In genomic region chr3:188635258-188636038, GRCh38 we compare ENCODE assay signal across 16 cellular contexts.
DNase-seq lines count a peak whose midpoint lies in the region; ATAC-seq and TF ChIP-seq lines count a peak whose summit lies in the region.
"Had no signal": no experiment of that assay in that cellular context is flagged by ENCODE, and none has a peak within 500 bp of the region (broad histone marks: within the 10 kb centered on the region; RNA-seq: fewer than 3 reads in every experiment).

No MANE protein-coding gene starts in this region.

- H3K27ac ChIP-seq in VCaP (peak overlapping the region; percentile 66), foreskin keratinocyte (no peak overlapping the region), gastrocnemius medialis (peak overlapping the region in 2 of 4 donors; percentile 51 to 58)

- H3K9me3 ChIP-seq in gastrocnemius medialis: no peaks in the 10 kb centered on the region

- DNase-seq in HFFc6 (no peak), foreskin keratinocyte (peak; percentile 54 to 74), gastrocnemius medialis (no peak), KG1 (lab: John Stamatoyannopoulos, UW) (no peak), ecto neural progenitor cell (ENCODE audit: low spot score) (no peak)
- no peak for DNase-seq in stimulated activated effector memory CD8-positive, alpha-beta T cell treated with anti-CD3 and anti-CD28 coated beads, Interleukin-12 subunit alpha, Interleukin-12 subunit beta, amount 100 ng/mL, for 72 hours (ENCODE audit: low spot score in 2 of 2)
- DNase-seq: activated CD4-positive, alpha-beta memory T cell treated with anti-CD3 and anti-CD28 coated beads for 36 hours; activated gamma-delta T cell; CD8-positive, alpha-beta memory T cell; erythroblast; NCI-H1930; T-helper 9 cell had no signal

- ATAC-seq in foreskin keratinocyte (no peak), gastrocnemius medialis (peak; percentile 27 to 71)
- ATAC-seq in stimulated activated effector memory CD8-positive, alpha-beta T cell treated with anti-CD3 and anti-CD28 coated beads, Interleukin-12 subunit alpha, Interleukin-12 subunit beta, amount 100 ng/mL, for 72 hours: no peak
- ATAC-seq: K562 had no signal

- H3K27me3 ChIP-seq in foreskin keratinocyte (no peaks in the 10 kb centered on the region), gastrocnemius medialis (no peaks in the 10 kb centered on the region)

- peak overlapping the region; percentile 29; the same call in 1 of the 2 replicates for H3K27ac Mint-ChIP-seq in HFFc6
- no peak overlapping the region for H3K27ac Mint-ChIP-seq in stimulated activated effector memory CD8-positive, alpha-beta T cell treated with anti-CD3 and anti-CD28 coated beads, Interleukin-12 subunit alpha, Interleukin-12 subunit beta, amount 100 ng/mL, for 72 hours
- H3K27ac Mint-ChIP-seq: activated CD4-positive, alpha-beta memory T cell treated with anti-CD3 and anti-CD28 coated beads for 36 hours; CD8-positive, alpha-beta memory T cell; stimulated activated naive CD8-positive, alpha-beta T cell treated with anti-CD3 and anti-CD28 coated beads, Interleukin-15, Interleukin-2, amounts not matched to agents 100 ng/mL and 50 ng/mL, for 24 hours had no signal

- H3K36me3 Mint-ChIP-seq in HFFc6 (ENCODE audit: low read depth): peaks cover 23% of the 10 kb centered on the region
- H3K36me3 Mint-ChIP-seq in stimulated activated effector memory CD8-positive, alpha-beta T cell treated with anti-CD3 and anti-CD28 coated beads, Interleukin-12 subunit alpha, Interleukin-12 subunit beta, amount 100 ng/mL, for 72 hours: no peaks in the 10 kb centered on the region

- in situ Hi-C loops in gastrocnemius medialis (cut with MboI; ENCODE audit: low sequenced_read_pairs in 4 of 4): no loop called here

- no peaks in the 10 kb centered on the region for H3K27me3 Mint-ChIP-seq in HFFc6 (ENCODE audit: insufficient read depth)
- H3K27me3 Mint-ChIP-seq: activated CD4-positive, alpha-beta memory T cell treated with anti-CD3 and anti-CD28 coated beads for 36 hours; CD8-positive, alpha-beta memory T cell; central memory CD8-positive, alpha-beta T cell; stimulated activated naive CD8-positive, alpha-beta T cell treated with anti-CD3 and anti-CD28 coated beads, Interleukin-15, Interleukin-2, amounts not matched to agents 100 ng/mL and 50 ng/mL, for 24 hours had no signal

- no peak for TF ChIP-seq POLR2A in gastrocnemius medialis (IDR thresholded peaks at IDR 0.05)

- H3K4me3 ChIP-seq in gastrocnemius medialis: no peak overlapping the region
- H3K4me3 ChIP-seq: K562 had no signal

- H3K4me3 Mint-ChIP-seq in HFFc6: no peak overlapping the region; the same call in 1 of the 2 replicates
- H3K4me3 Mint-ChIP-seq in stimulated activated effector memory CD8-positive, alpha-beta T cell treated with anti-CD3 and anti-CD28 coated beads, Interleukin-12 subunit alpha, Interleukin-12 subunit beta, amount 100 ng/mL, for 72 hours: no peak overlapping the region
- H3K4me3 Mint-ChIP-seq: activated CD4-positive, alpha-beta memory T cell treated with anti-CD3 and anti-CD28 coated beads for 36 hours; CD8-positive, alpha-beta memory T cell; central memory CD8-positive, alpha-beta T cell; stimulated activated naive CD8-positive, alpha-beta T cell treated with anti-CD3 and anti-CD28 coated beads, Interleukin-15, Interleukin-2, amounts not matched to agents 100 ng/mL and 50 ng/mL, for 24 hours had no signal

- H3K4me1 Mint-ChIP-seq in HFFc6 (ENCODE audit: low read depth): peaks cover 43% of the 10 kb centered on the region
- peaks cover 8% of the 10 kb centered on the region for H3K4me1 Mint-ChIP-seq in stimulated activated effector memory CD8-positive, alpha-beta T cell treated with anti-CD3 and anti-CD28 coated beads, Interleukin-12 subunit alpha, Interleukin-12 subunit beta, amount 100 ng/mL, for 72 hours
- H3K4me1 Mint-ChIP-seq: CD8-positive, alpha-beta memory T cell had no signal

- H3K9me3 Mint-ChIP-seq in HFFc6: no peaks in the 10 kb centered on the region
- no peaks in the 10 kb centered on the region for H3K9me3 Mint-ChIP-seq in stimulated activated effector memory CD8-positive, alpha-beta T cell treated with anti-CD3 and anti-CD28 coated beads, Interleukin-12 subunit alpha, Interleukin-12 subunit beta, amount 100 ng/mL, for 72 hours
- H3K9me3 Mint-ChIP-seq: central memory CD8-positive, alpha-beta T cell had no signal

- intact Hi-C loops in gastrocnemius medialis (cut with DNase I; ENCODE audit: low total_unique reads): no loop called here

- TF ChIP-seq CTCF in HFFc6 (IDR thresholded peaks at IDR 0.05) (no peak), VCaP (conservative IDR thresholded peaks at IDR 0.05) (no peak), foreskin keratinocyte (conservative IDR thresholded peaks at IDR 0.05) (no peak), gastrocnemius medialis (IDR thresholded peaks at IDR 0.05 in 4 of 5, conservative IDR thresholded peaks at IDR 0.05 in 1 of 5) (no peak)

- H3K4me1 ChIP-seq in foreskin keratinocyte (peaks cover 21% of the 10 kb centered on the region), gastrocnemius medialis (peaks cover 16 to 19% of the 10 kb centered on the region in 2 donors)

- no peaks in the 10 kb centered on the region for H3K36me3 ChIP-seq in gastrocnemius medialis

Comparison
In these comparisons a context has a peak if more than half of its experiments do, and no peak if none do; other contexts are left out.
1. DNase-seq: peak in foreskin keratinocyte (2 of 2); none in HFFc6 (single experiment), gastrocnemius medialis (0 of 2), KG1 (single experiment), stimulated activated effector memory CD8-positive, alpha-beta T cell treated with anti-CD3 and anti-CD28 coated beads, Interleukin-12 subunit alpha, Interleukin-12 subunit beta, amount 100 ng/mL, for 72 hours (0 of 2) and ecto neural progenitor cell (single experiment).
2. ATAC-seq: peak in gastrocnemius medialis (2 of 2); none in foreskin keratinocyte (single experiment) and stimulated activated effector memory CD8-positive, alpha-beta T cell treated with anti-CD3 and anti-CD28 coated beads, Interleukin-12 subunit alpha, Interleukin-12 subunit beta, amount 100 ng/mL, for 72 hours (single experiment).